ENCODE assay signal across 8 cellular contexts in the genomic region with DNA sequence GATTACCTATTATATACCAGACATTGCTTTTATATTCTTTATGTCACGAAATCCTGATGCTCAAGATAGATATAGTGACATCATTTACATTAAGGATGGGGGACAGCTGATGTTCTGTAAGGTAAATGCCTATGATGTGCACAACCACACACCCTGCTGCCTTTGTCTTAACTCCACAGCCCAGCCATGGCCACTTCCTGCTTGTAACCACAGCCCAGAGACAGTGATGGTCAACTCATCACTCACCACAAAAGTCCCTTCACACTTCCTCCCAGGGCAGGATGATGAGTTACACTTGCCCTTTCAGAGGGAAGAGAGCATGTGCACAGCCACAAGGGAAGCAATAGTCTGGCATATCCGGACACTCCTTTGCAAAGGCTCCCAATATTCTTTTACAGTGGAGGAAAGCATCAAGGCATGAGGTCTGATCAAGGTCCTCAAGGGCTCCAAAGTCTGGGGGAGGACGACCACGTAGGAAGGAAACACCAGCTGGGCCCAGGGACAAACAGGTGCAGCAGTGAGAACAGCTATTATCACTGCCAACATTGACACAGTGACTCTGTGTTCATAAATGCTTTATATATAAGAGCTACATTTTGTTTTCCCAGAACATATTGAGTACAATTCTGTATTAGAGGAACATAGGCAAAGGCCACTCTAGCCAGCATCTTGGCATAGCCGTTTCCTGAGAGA. TPM values are rescaled to one million over a fixed set of nuclear protein-coding genes. Genes with fewer than 3 reads are reported as not detected.
DNase-seq lines count a peak whose midpoint lies in the region; ATAC-seq, FAIRE-seq and TF ChIP-seq lines count a peak whose summit lies in the region.

No MANE protein-coding gene starts in this region.

- intact Hi-C loops in sciatic nerve (cut with DNase I) = no loop called here

- H3K27ac ChIP-seq in Karpas-422 (ENCODE audit: low read length) = peak overlapping the region; percentile 69

- no peaks in the 10 kb centered on the region for H3K36me3 ChIP-seq in Karpas-422 (ENCODE audit: insufficient read depth, low read length)

- no peak for TF ChIP-seq CTCF in brain (conservative IDR thresholded peaks at IDR 0.05)

- peak overlapping the region in 4 of 5 experiments; percentile 29 to 89 (median 66) for H3K27ac Mint-ChIP-seq in brain

- no peaks in the 10 kb centered on the region for H3K9me3 ChIP-seq in Karpas-422 (ENCODE audit: low read length)

- H3K9me2 ChIP-seq in Karpas-422 (replicated peaks; ENCODE audit: insufficient read depth, low read length) = no peaks in the 10 kb centered on the region

- H4K20me1 ChIP-seq in Karpas-422 (ENCODE audit: insufficient read depth, low read depth, low read length) = no peaks in the 10 kb centered on the region

- H3K9ac ChIP-seq in Karpas-422 (ENCODE audit: low read length) = no peak overlapping the region; the same call in 1 of the 2 replicates

- peak; percentile 54 for ATAC-seq in sciatic nerve

- H3K4me3 Mint-ChIP-seq in brain = no peak overlapping the region

- FAIRE-seq in GM18507 (lab: Jason Lieb, UNC) (peak; percentile 96), H54 (lab: Jason Lieb, UNC) (peak; percentile 6)

- H3K4me3 ChIP-seq in Karpas-422 (ENCODE audit: low read length) = peak overlapping the region; percentile 29; the same call in 1 of the 2 replicates

- H3K4me1 ChIP-seq in Karpas-422 (ENCODE audit: low read length) = peaks cover 75% of the 10 kb centered on the region

- peak overlapping the region; percentile 78 for H2AFZ ChIP-seq in Karpas-422 (ENCODE audit: low read length)

- peak overlapping the region; percentile 70 for H3K4me2 ChIP-seq in Karpas-422 (ENCODE audit: low read depth, low read length, poor library complexity, severe bottlenecking)

- peaks cover 24% of the 10 kb centered on the region for H3K4me1 Mint-ChIP-seq in brain

- peaks cover 3% of the 10 kb centered on the region for H3K27me3 Mint-ChIP-seq in brain

- H3K36me3 Mint-ChIP-seq in brain = peaks cover 32% of the 10 kb centered on the region

- peak; percentile 26 for DNase-seq in GM18507 (ENCODE audit: extremely low spot score, insufficient read length, low read depth)
- DNase-seq in H54 (ENCODE audit: insufficient read length, low spot score) = no peak
- peak; percentile 58 for DNase-seq in Karpas-422
- no peak for DNase-seq in sciatic nerve (ENCODE audit: low spot score)
- DNase-seq in RKO (ENCODE audit: low spot score) = no peak
- DNase-seq in activated effector memory CD4-positive, alpha-beta T cell treated with Interleukin-2 at 50 U/mL for 16 hours = no peak
- DNase-seq in DMS 273 (lab: John Stamatoyannopoulos, UW; ENCODE audit: unreplicated experiment) = no peak

- H3K27me3 ChIP-seq in Karpas-422 (ENCODE audit: low read length) = no peaks in the 10 kb centered on the region

- no peak for TF ChIP-seq POLR2A in H54 (IDR thresholded peaks at IDR 0.05; ENCODE audit: low read depth, low read length)

- H3K79me2 ChIP-seq in Karpas-422 (ENCODE audit: low read length) = no peaks in the 10 kb centered on the region

- H3K9me3 Mint-ChIP-seq in brain = no peaks in the 10 kb centered on the region

RNA-seq across cellular contexts. Expression of a gene that starts 53.8 kb away (rescaled TPM):
- 4.4 and 11.3 TPM in 2 replicates for total RNA-seq in Karpas-422 (2014; rRNA removed; shearing (Covaris generic); ENCODE audit: low replicate concordance)
- 54.2 TPM for polyA plus RNA-seq in brain (ENCODE audit: insufficient read depth, low read depth, low replicate concordance)
- 198 TPM for total RNA-seq in sciatic nerve

Comparison
In these comparisons a context has a peak if more than half of its experiments do, and no peak if none do; other contexts are left out.
1. DNase-seq: peak in GM18507 (single experiment) and Karpas-422 (single experiment); none in H54 (single experiment), sciatic nerve (single experiment), RKO (single experiment), activated effector memory CD4-positive, alpha-beta T cell treated with Interleukin-2 at 50 U/mL for 16 hours (single experiment) and DMS 273 (single experiment).
2. RNA of a gene that starts 53.8 kb away (total RNA-seq): 198 TPM in sciatic nerve (single experiment); 4.4 to 11.3 TPM in Karpas-422; every median in the first group is over 10 times any median in the second.